ENCODE assay signal across 8 cellular contexts in the genomic region with DNA sequence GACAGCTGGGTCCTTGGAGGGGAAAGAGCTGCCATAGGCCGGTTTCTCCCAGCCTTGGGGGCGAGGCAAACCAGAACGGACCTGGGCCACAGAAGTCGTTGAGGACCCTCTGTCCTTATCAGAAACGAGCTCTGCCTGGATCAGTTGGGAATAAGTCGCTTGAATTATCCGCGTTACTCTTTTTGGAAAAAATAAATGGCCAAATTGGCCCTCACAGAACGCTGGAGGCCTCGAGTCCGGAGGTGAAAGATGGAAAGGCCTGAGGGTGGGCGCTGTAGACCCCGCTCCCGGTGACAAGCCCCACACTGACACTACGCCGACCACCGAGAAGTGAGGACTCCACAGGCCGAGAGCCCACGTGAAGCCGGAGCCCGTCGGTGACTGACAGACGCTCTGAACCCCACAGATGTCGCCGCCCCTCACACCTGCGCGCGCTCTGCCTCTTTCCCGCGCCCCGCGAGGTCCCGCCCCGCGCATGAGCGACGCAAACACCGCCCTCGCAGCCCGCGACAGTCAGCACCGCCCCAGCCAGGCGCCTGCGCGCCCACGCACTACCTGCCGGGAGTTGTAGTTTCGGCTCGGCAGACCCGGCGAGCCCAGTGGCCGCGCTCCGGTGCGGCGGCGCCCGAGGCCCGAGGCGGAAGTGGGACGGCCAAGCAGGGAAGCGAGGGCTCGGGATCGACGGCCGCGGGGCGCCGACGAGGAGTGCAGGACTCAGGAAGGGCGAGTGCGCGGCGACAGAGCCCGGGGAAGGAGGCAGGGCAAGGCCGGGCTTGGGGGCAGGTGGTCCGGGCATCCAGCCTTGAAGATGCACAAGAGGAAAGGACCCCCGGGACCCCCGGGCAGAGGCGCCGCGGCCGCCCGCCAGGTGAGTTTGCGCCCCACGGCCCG. TPM values are rescaled to one million over a fixed set of nuclear protein-coding genes. Genes with fewer than 3 reads are reported as not detected.
A peak's percentile ranks its signal among the peaks of the same experiment; 100 is the strongest.
DNase-seq lines count a peak whose midpoint lies in the region; ATAC-seq, FAIRE-seq and TF ChIP-seq lines count a peak whose summit lies in the region.

BRME1 (minus strand) TSS at position 484 of the 891 bp plus-strand sequence. CDS start 1,225 bp downstream, outside the sequence.
CC2D1A (plus strand) TSS at position 568 of the 891 bp plus-strand sequence; CDS start at position 809, 241 bp downstream.

- no peak for TF ChIP-seq RAD21 in HepG2 (CRISPR knock-in tag; IDR thresholded peaks at IDR 0.05)

- intact Hi-C loops in HepG2 (cut with micrococcal nuclease; ENCODE audit: unreplicated experiment), result loop anchor here (2.0 kb wide), 1 partner anchor 117 kb away; no protein-coding TSS in a partner anchor

- CTCF ChIA-PET in activated CD4-positive, alpha-beta T cell treated with anti-CD3 and anti-CD28 coated beads, Interleukin-2, amount 10 ng/mL, durations not matched to agents 7 days and 5 days (lab: Charles Lee), result interaction anchor here (0.7 to 1.5 kb wide), 4 partner anchors 9 to 230 kb away, joined by 3 to 4 read pairs (median 3); partner anchors contain the start of genes ASF1B and DCAF15
- CTCF ChIA-PET in HepG2 (lab: Yijun Ruan, JAX; ENCODE audit: low intra/inter-chr PET ratio, low total read pairs), result no interaction called here

- H3K36me3 ChIP-seq in HepG2 (replicated peaks in 1 of 2; ENCODE audit: control insufficient read depth in 1 of 2, insufficient read depth in 2 of 2, low read length in 2 of 2), result peaks cover 0 to 4% of the 10 kb centered on the region in 2 experiments; a peak in 1 of 5 replicates

- H3K9ac ChIP-seq in HepG2 (ENCODE audit: insufficient read depth, low read depth, low read length), result peak within 1 kb of the TSS; percentile 85

- H3K27ac Mint-ChIP-seq in activated CD4-positive, alpha-beta T cell treated with anti-CD3 and anti-CD28 coated beads, Interleukin-2, amount 10 ng/mL, durations not matched to agents 7 days and 5 days, result peak within 1 kb of the TSS; percentile 89

- no TSS peak for BruUV-seq in HepG2 (replicated peaks; lab: Mats Ljungman, UMichigan)

- DNase-seq in AML-193 (lab: John Stamatoyannopoulos, UW) (peak; percentile 68 to 72), NCI-H526 (lab: John Stamatoyannopoulos, UW) (peak; percentile 60 to 92), dedifferentiated amniotic fluid mesenchymal stem cell (ENCODE audit: extremely low spot score) (peak; percentile 77), HepG2 (ENCODE audit: low spot score) (peak; percentile 76)
- peak; percentile 95 for DNase-seq in activated CD4-positive, alpha-beta T cell treated with anti-CD3 and anti-CD28 coated beads, Interleukin-2, amount 10 ng/mL, durations not matched to agents 7 days and 5 days
- DNase-seq in stimulated activated CD4-positive, alpha-beta T cell treated with anti-CD3 and anti-CD28 coated beads, Interleukin-2, amount 100 ng/mL, for 48 hours, result peak; percentile 96 to 97

- no peaks in the 10 kb centered on the region for H3K9me3 Mint-ChIP-seq in activated CD4-positive, alpha-beta T cell treated with anti-CD3 and anti-CD28 coated beads, Interleukin-2, amount 10 ng/mL, durations not matched to agents 7 days and 5 days

- POLR2A ChIA-PET in activated CD4-positive, alpha-beta T cell treated with anti-CD3 and anti-CD28 coated beads, Interleukin-2, amount 10 ng/mL, durations not matched to agents 7 days and 5 days (lab: Charles Lee), result interaction anchor here (0.5 kb wide), 1 partner anchor 44 kb away, joined by 4 read pairs; no protein-coding TSS in a partner anchor
- POLR2A ChIA-PET in HepG2 (lab: Yijun Ruan, JAX), result interaction anchor here (1.0 kb wide), 1 partner anchor 59 kb away, joined by 3 read pairs; no protein-coding TSS in a partner anchor

- WGBS in HepG2 (ENCODE audit: low lambda C conversion rate), result 37% methylated on average over 43 of the region's 87 CpGs

- ATAC-seq in HG03432 (IDR thresholded peaks at IDR 0.05; ENCODE audit: unreplicated experiment) (peak; percentile 93), HepG2 (peak; percentile 98)

- peak; percentile 33 for TF ChIP-seq CTCF in HepG2 (CRISPR knock-in tag; IDR thresholded peaks at IDR 0.05)

- no peaks in the 10 kb centered on the region for H4K20me1 ChIP-seq in HepG2 (ENCODE audit: insufficient read depth, low read length)

- H3K4me3 ChIP-seq in HepG2 (replicated peaks in 1 of 3; ENCODE audit: insufficient read depth in 1 of 3, low read depth in 2 of 3, low read length in 3 of 3), result peak within 1 kb of the TSS; percentile 81 to 92 (median 90)

- no peaks in the 10 kb centered on the region for H3K27me3 ChIP-seq in HepG2 (ENCODE audit: control insufficient read depth in 1 of 2, insufficient read depth in 2 of 2, low read length in 2 of 2)

- H3K27ac ChIP-seq in HepG2 (ENCODE audit: extremely low read length, insufficient read depth, low read length), result peak within 1 kb of the TSS; percentile 73

- TF ChIP-seq POLR2A in GM19099 (IDR thresholded peaks at IDR 0.05; ENCODE audit: extremely low read depth, insufficient read length, low read depth) (peak; percentile 55), HepG2 (IDR thresholded peaks at IDR 0.05; ENCODE audit: insufficient read depth in 1 of 2, low read depth in 2 of 2, low read length in 2 of 2) (peak; percentile 59 to 69)

- peak within 1 kb of the TSS; percentile 84 for H3K4me3 Mint-ChIP-seq in activated CD4-positive, alpha-beta T cell treated with anti-CD3 and anti-CD28 coated beads, Interleukin-2, amount 10 ng/mL, durations not matched to agents 7 days and 5 days

- no peaks in the 10 kb centered on the region for H3K27me3 Mint-ChIP-seq in activated CD4-positive, alpha-beta T cell treated with anti-CD3 and anti-CD28 coated beads, Interleukin-2, amount 10 ng/mL, durations not matched to agents 7 days and 5 days

- H3K36me3 Mint-ChIP-seq in activated CD4-positive, alpha-beta T cell treated with anti-CD3 and anti-CD28 coated beads, Interleukin-2, amount 10 ng/mL, durations not matched to agents 7 days and 5 days (ENCODE audit: low read depth), result peaks cover 7% of the 10 kb centered on the region

- TF ChIP-seq EP300 in HepG2 (IDR thresholded peaks at IDR 0.05; ENCODE audit: low read depth in 2 of 2, low read length in 2 of 2) (no peak), HepG2 (CRISPR knock-in tag; IDR thresholded peaks at IDR 0.05; ENCODE audit: borderline replicate concordance) (no peak)

- H3K9me3 ChIP-seq in HepG2 (ENCODE audit: low read length), result no peaks in the 10 kb centered on the region

- no peak for FAIRE-seq in HepG2 (lab: Jason Lieb, UNC)

- peak within 1 kb of the TSS; percentile 84 for H3K4me2 ChIP-seq in HepG2 (ENCODE audit: low read depth, low read length)

- in situ Hi-C loops in HepG2 (cut with HindIII; ENCODE audit: extremely low pct_ligation_motif_present, low pct_unique_long_range_greater_than_20kb), result no loop called here

- H2AFZ ChIP-seq in HepG2 (ENCODE audit: low read length), result no peak within 1 kb of the TSS

- peaks cover 24% of the 10 kb centered on the region for H3K4me1 ChIP-seq in HepG2 (ENCODE audit: insufficient read depth, low read length)

- H3K79me2 ChIP-seq in HepG2 (ENCODE audit: insufficient read depth, low read length), result no peaks in the 10 kb centered on the region

- H3K4me1 Mint-ChIP-seq in activated CD4-positive, alpha-beta T cell treated with anti-CD3 and anti-CD28 coated beads, Interleukin-2, amount 10 ng/mL, durations not matched to agents 7 days and 5 days, result peaks cover 34% of the 10 kb centered on the region

RNA-seq across cellular contexts. Expression of gene BRME1, which starts in this region (rescaled TPM):
- total RNA-seq in activated CD4-positive, alpha-beta T cell treated with anti-CD3 and anti-CD28 coated beads, Interleukin-2, amount 10 ng/mL, durations not matched to agents 7 days and 5 days, result 1 to 10 TPM; 6.3 to 8.0 TPM
- 0.84 and 1.5 TPM in 2 replicates for total RNA-seq in HepG2 (2016; rRNA removed; fragmentation: Illumina TruSeq; extraction: Trizol)
- total RNA-seq in HepG2 (2016; cell fraction: cytosol; rRNA removed; fragmentation: Illumina TruSeq; extraction: Trizol; ENCODE audit: low read depth), result 0.35 and 0.40 TPM in 2 replicates
- 1.1 TPM in 2 replicates for total RNA-seq in HepG2 (2016; cell fraction: insoluble cytoplasmic fraction; rRNA removed; fragmentation: Illumina TruSeq; extraction: Trizol)
- total RNA-seq in HepG2 (2016; cell fraction: membrane; rRNA removed; fragmentation: Illumina TruSeq; extraction: Trizol), result 0.25 and 0.69 TPM in 2 replicates
- 1.2 and 1.3 TPM in 2 replicates for total RNA-seq in HepG2 (2016; cell fraction: nucleus; rRNA removed; fragmentation: Illumina TruSeq; extraction: Trizol)
- 0.74 and 0.91 TPM in 2 replicates for polyA plus RNA-seq in HepG2 (2011; rRNA removed)
- 0.55 and 0.72 TPM in 2 replicates for polyA plus RNA-seq in HepG2 (2011; cell fraction: cytosol; rRNA removed)
- 5.7 and 8.2 TPM in 2 replicates for polyA plus RNA-seq in HepG2 (2011; cell fraction: nucleus; rRNA removed)
- polyA plus RNA-seq in HepG2 (2012), result 1.3 and 1.8 TPM in 2 replicates
- polyA plus RNA-seq in HepG2 (2016; cell fraction: cytosol; fragmentation: Illumina TruSeq; extraction: Trizol; ENCODE audit: low read depth), result 0.09 TPM in 1 of 2 replicates, not detected in the other
- 1.1 and 1.8 TPM in 2 replicates for polyA plus RNA-seq in HepG2 (2016; cell fraction: insoluble cytoplasmic fraction; fragmentation: Illumina TruSeq; extraction: Trizol; ENCODE audit: low read depth)
- 0.23 and 0.31 TPM in 2 replicates for polyA plus RNA-seq in HepG2 (2016; cell fraction: membrane; fragmentation: Illumina TruSeq; extraction: Trizol; ENCODE audit: low read depth)
- polyA plus RNA-seq in HepG2 (2016; cell fraction: nucleus; fragmentation: Illumina TruSeq; extraction: Trizol; ENCODE audit: insufficient read depth, low read depth), result 5.8 and 5.9 TPM in 2 replicates
- 1.2 and 5.8 TPM in 2 replicates for polyA minus RNA-seq in HepG2 (2011; rRNA and poly(A)+ RNA removed; ENCODE audit: low replicate concordance)
- polyA minus RNA-seq in HepG2 (2011; cell fraction: cytosol; rRNA and poly(A)+ RNA removed), result 1.3 TPM in 1 of 2 replicates, not detected in the other
- 2.2 and 2.4 TPM in 2 replicates for polyA minus RNA-seq in HepG2 (2011; cell fraction: nucleus; rRNA and poly(A)+ RNA removed)

RNA-seq across cellular contexts. Expression of gene CC2D1A, which starts in this region (rescaled TPM):
- total RNA-seq in activated CD4-positive, alpha-beta T cell treated with anti-CD3 and anti-CD28 coated beads, Interleukin-2, amount 10 ng/mL, durations not matched to agents 7 days and 5 days, result 10 to 100 TPM; 36.5 to 39.3 TPM
- total RNA-seq in HepG2 (2016; rRNA removed; fragmentation: Illumina TruSeq; extraction: Trizol), result 6.4 and 9.7 TPM in 2 replicates
- total RNA-seq in HepG2 (2016; cell fraction: cytosol; rRNA removed; fragmentation: Illumina TruSeq; extraction: Trizol; ENCODE audit: low read depth), result 5.0 and 5.7 TPM in 2 replicates
- 4.7 and 10.2 TPM in 2 replicates for total RNA-seq in HepG2 (2016; cell fraction: insoluble cytoplasmic fraction; rRNA removed; fragmentation: Illumina TruSeq; extraction: Trizol)
- total RNA-seq in HepG2 (2016; cell fraction: membrane; rRNA removed; fragmentation: Illumina TruSeq; extraction: Trizol), result 5.3 and 5.8 TPM in 2 replicates
- 9.4 and 12.9 TPM in 2 replicates for total RNA-seq in HepG2 (2016; cell fraction: nucleus; rRNA removed; fragmentation: Illumina TruSeq; extraction: Trizol)
- polyA plus RNA-seq in HepG2 (2011; rRNA removed), result 11.5 and 17.0 TPM in 2 replicates
- polyA plus RNA-seq in HepG2 (2011; cell fraction: cytosol; rRNA removed), result 4.6 and 5.8 TPM in 2 replicates
- polyA plus RNA-seq in HepG2 (2011; cell fraction: nucleus; rRNA removed), result 100 and 116 TPM in 2 replicates
- 16.4 and 23.4 TPM in 2 replicates for polyA plus RNA-seq in HepG2 (2012)
- 1.2 and 1.8 TPM in 2 replicates for polyA plus RNA-seq in HepG2 (2016; cell fraction: cytosol; fragmentation: Illumina TruSeq; extraction: Trizol; ENCODE audit: low read depth)
- polyA plus RNA-seq in HepG2 (2016; cell fraction: insoluble cytoplasmic fraction; fragmentation: Illumina TruSeq; extraction: Trizol; ENCODE audit: low read depth), result 9.0 and 11.9 TPM in 2 replicates
- polyA plus RNA-seq in HepG2 (2016; cell fraction: membrane; fragmentation: Illumina TruSeq; extraction: Trizol; ENCODE audit: low read depth), result 2.8 and 3.2 TPM in 2 replicates
- polyA plus RNA-seq in HepG2 (2016; cell fraction: nucleus; fragmentation: Illumina TruSeq; extraction: Trizol; ENCODE audit: insufficient read depth, low read depth), result 55.9 and 56.2 TPM in 2 replicates
- 13.2 and 19.3 TPM in 2 replicates for polyA minus RNA-seq in HepG2 (2011; rRNA and poly(A)+ RNA removed; ENCODE audit: low replicate concordance)
- polyA minus RNA-seq in HepG2 (2011; cell fraction: cytosol; rRNA and poly(A)+ RNA removed), result 4.7 and 6.5 TPM in 2 replicates
- 20.1 and 21.6 TPM in 2 replicates for polyA minus RNA-seq in HepG2 (2011; cell fraction: nucleus; rRNA and poly(A)+ RNA removed)

Comparison
In these comparisons a context has a peak if more than half of its experiments do, and no peak if none do; other contexts are left out.
1. Peak in every context shown above with its lines: DNase-seq, ATAC-seq, H3K4me3 ChIP-seq and H3K27ac ChIP-seq.